In the genomic region with DNA sequence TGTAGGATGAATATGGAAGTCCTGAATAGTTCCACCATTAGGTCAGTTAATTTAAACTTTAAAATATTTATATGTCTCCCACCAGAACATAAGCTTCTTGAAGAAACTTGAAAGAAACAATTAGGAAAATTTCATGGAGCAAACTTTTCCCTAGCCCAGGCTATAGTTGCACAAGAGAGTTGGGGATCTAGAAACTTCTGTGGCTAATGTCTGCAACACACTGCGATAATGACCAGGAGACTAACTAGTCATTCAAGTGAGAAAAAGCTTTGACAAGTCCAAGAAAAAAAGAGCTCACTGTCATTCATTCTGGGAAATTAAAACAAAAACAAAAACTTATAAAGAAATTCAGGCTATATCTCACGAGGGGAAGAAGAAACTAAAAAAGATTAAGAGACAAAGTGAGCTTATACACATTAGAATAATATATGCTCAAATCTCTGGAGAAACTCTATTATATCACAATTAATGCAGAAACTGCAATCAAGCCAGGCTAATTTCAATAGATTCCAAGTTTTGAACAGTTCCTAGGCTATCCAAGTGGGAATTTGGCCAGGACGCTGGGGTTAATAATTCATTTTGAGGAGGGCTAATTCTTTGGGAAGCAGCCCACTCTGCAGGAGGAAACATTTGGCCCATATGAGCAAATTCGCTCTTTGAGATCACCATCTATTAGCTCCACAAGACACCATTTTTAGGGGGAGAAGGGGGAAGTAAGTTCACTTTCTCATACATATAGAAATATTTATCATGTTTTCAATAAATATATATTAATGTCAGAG, we compare ENCODE assay signal across 3 cellular contexts.
TF ChIP-seq lines count a peak whose summit lies in the region.

No MANE protein-coding gene starts in this region.

TF ChIP-seq in liver, 16 proteins besides CTCF, POLR2A, EP300 and RAD21:
- TF ChIP-seq FOXA2 (IDR thresholded peaks at IDR 0.05) (no peak), RXRA (IDR thresholded peaks at IDR 0.05) (no peak), HNF4A (conservative IDR thresholded peaks at IDR 0.05) (peak in 1 of 2 donors; percentile 7), YY1 (IDR thresholded peaks at IDR 0.05) (peak; percentile 16), TAF1 (conservative IDR thresholded peaks at IDR 0.05) (no peak)
TF ChIP-seq in liver: peak in this region for 2.

TF ChIP-seq in HepG2, 621 proteins besides CTCF, POLR2A, EP300 and RAD21:
- TF ChIP-seq CC2D1A (CRISPR knock-in tag; IDR thresholded peaks at IDR 0.05) = no peak
- TF ChIP-seq, protein P1, sequence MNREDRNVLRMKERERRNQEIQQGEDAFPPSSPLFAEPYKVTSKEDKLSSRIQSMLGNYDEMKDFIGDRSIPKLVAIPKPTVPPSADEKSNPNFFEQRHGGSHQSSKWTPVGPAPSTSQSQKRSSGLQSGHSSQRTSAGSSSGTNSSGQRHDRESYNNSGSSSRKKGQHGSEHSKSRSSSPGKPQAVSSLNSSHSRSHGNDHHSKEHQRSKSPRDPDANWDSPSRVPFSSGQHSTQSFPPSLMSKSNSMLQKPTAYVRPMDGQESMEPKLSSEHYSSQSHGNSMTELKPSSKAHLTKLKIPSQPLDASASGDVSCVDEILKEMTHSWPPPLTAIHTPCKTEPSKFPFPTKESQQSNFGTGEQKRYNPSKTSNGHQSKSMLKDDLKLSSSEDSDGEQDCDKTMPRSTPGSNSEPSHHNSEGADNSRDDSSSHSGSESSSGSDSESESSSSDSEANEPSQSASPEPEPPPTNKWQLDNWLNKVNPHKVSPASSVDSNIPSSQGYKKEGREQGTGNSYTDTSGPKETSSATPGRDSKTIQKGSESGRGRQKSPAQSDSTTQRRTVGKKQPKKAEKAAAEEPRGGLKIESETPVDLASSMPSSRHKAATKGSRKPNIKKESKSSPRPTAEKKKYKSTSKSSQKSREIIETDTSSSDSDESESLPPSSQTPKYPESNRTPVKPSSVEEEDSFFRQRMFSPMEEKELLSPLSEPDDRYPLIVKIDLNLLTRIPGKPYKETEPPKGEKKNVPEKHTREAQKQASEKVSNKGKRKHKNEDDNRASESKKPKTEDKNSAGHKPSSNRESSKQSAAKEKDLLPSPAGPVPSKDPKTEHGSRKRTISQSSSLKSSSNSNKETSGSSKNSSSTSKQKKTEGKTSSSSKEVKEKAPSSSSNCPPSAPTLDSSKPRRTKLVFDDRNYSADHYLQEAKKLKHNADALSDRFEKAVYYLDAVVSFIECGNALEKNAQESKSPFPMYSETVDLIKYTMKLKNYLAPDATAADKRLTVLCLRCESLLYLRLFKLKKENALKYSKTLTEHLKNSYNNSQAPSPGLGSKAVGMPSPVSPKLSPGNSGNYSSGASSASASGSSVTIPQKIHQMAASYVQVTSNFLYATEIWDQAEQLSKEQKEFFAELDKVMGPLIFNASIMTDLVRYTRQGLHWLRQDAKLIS (CRISPR knock-in tag; IDR thresholded peaks at IDR 0.05) = no peak

TF ChIP-seq in K562, 482 proteins besides CTCF, POLR2A, EP300 and RAD21:
- TF ChIP-seq ZNF347 (CRISPR knock-in tag; IDR thresholded peaks at IDR 0.05; ENCODE audit: low read depth) (no peak), NEUROD1 (IDR thresholded peaks at IDR 0.05; ENCODE audit: borderline replicate concordance, low read depth, low read length, partially characterized antibody) (no peak), ARID1B (IDR thresholded peaks at IDR 0.05) (no peak), CEBPB (tag; IDR thresholded peaks at IDR 0.05) (peak; percentile 65), KAT7 (CRISPR knock-in tag; IDR thresholded peaks at IDR 0.05; ENCODE audit: borderline replicate concordance) (no peak), CEBPG (CRISPR knock-in tag; IDR thresholded peaks at IDR 0.05) (no peak), CEBPG (tag; conservative IDR thresholded peaks at IDR 0.05 in 1 of 2, IDR thresholded peaks at IDR 0.05 in 1 of 2) (peak; percentile 58 to 69), PRMT5 (CRISPR knock-in tag; IDR thresholded peaks at IDR 0.05) (no peak), MIER1 (IDR thresholded peaks at IDR 0.05; ENCODE audit: low read depth) (0 out of 2 replicates have a peak, but pooled peaks have one; percentile 65), ZNF561 (CRISPR knock-in tag; conservative IDR thresholded peaks at IDR 0.05) (no peak)
- TF ChIP-seq, protein P2, sequence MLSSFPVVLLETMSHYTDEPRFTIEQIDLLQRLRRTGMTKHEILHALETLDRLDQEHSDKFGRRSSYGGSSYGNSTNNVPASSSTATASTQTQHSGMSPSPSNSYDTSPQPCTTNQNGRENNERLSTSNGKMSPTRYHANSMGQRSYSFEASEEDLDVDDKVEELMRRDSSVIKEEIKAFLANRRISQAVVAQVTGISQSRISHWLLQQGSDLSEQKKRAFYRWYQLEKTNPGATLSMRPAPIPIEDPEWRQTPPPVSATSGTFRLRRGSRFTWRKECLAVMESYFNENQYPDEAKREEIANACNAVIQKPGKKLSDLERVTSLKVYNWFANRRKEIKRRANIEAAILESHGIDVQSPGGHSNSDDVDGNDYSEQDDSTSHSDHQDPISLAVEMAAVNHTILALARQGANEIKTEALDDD (IDR thresholded peaks at IDR 0.05) = peak; percentile 93
